ENCODE assay signal across 9 cellular contexts in the genomic region with DNA sequence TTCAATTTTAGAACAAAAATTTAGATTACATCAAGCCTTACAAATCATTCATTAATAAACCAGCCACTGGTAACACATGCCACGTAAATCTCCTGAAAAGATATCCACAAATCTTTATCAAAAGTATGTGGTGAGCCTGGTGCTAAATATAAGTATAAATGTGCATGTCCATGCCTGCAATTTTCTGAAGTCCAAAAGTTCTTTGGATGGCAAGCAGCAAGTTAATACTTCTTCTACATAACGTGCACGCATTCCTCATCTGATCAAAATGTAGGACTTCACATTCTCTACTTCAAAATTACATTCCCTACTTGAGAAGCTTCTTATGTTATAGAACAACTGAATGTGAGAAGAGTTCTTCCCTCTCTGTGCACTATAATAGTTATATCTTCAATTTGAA. TPM values are rescaled to one million over a fixed set of nuclear protein-coding genes. Genes with fewer than 3 reads are reported as not detected.
"Had no signal": no experiment of that assay in that cellular context is flagged by ENCODE, and none has a peak within 500 bp of the region (broad histone marks: within the 10 kb centered on the region; RNA-seq: fewer than 3 reads in every experiment).

No MANE protein-coding gene starts in this region.

- ATAC-seq: HCT116, HepG2 had no signal

- H3K9me3 ChIP-seq: HAP-1 had no signal

- DNase-seq: GM23248, GOT3, H7, HFFc6 had no signal

- H3K4me3 ChIP-seq: GM23248, HAP-1 had no signal

- H2AFZ ChIP-seq: GM23248 had no signal

- H3K27ac ChIP-seq: GM23248, HL-60 had no signal

- H3K9ac ChIP-seq: GM23248 had no signal

- H3K36me3 ChIP-seq: HAP-1 had no signal

RNA-seq across cellular contexts. Expression of a gene that starts 49.8 kb away (rescaled TPM):
- total RNA-seq: HepG2 had no signal
- polyA plus RNA-seq: HepG2, IgD-negative memory B cell had no signal
